ENCODE assay signal across 9 cellular contexts in genomic region chr1:226654046-226654445, GRCh38.
DNase-seq lines count a peak whose midpoint lies in the region; ATAC-seq, FAIRE-seq and TF ChIP-seq lines count a peak whose summit lies in the region.
"Had no signal": no experiment of that assay in that cellular context is flagged by ENCODE, and none has a peak within 500 bp of the region (broad histone marks: within the 10 kb centered on the region; RNA-seq: fewer than 3 reads in every experiment).

No MANE protein-coding gene starts in this region.

- TF ChIP-seq EP300 in upper lobe of left lung (IDR thresholded peaks at IDR 0.05): no peak

- intact Hi-C loops in activated CD4-positive, alpha-beta T cell treated with anti-CD3 and anti-CD28 coated beads, Interleukin-2, amount 10 ng/mL, durations not matched to agents 24 days and 14 days (cut with micrococcal nuclease): loop anchor here (1.0 kb wide), 1 partner anchor 9 kb away; no protein-coding TSS in a partner anchor

- H3K36me3 Mint-ChIP-seq in activated CD4-positive, alpha-beta T cell treated with anti-CD3 and anti-CD28 coated beads, Interleukin-2, amount 10 ng/mL, durations not matched to agents 24 days and 14 days (ENCODE audit: low read depth): peaks cover 15% of the 10 kb centered on the region

- no peaks in the 10 kb centered on the region for H3K9me3 Mint-ChIP-seq in activated CD4-positive, alpha-beta T cell treated with anti-CD3 and anti-CD28 coated beads, Interleukin-2, amount 10 ng/mL, durations not matched to agents 24 days and 14 days

- 43 to 57% (median 54%) methylated on average over 7 of the region's 7 CpGs for WGBS in small intestine, 3 donors
- WGBS in upper lobe of left lung, 2 donors: 24 to 25% methylated on average over 7 of the region's 7 CpGs

- FAIRE-seq in small intestine (lab: Jason Lieb, UNC): no peak
- FAIRE-seq: A549 had no signal

- ATAC-seq in GM18498 (IDR thresholded peaks at IDR 0.05; ENCODE audit: unreplicated experiment) (no peak), upper lobe of left lung (ENCODE audit: low FRiP score in 2 of 2) (no peak)
- ATAC-seq: A549 had no signal

- no peaks in the 10 kb centered on the region for H3K36me3 ChIP-seq in small intestine (ENCODE audit: control insufficient read depth in 2 of 2, insufficient read depth in 2 of 2, low read length in 2 of 2)
- H3K36me3 ChIP-seq in upper lobe of left lung: no peaks in the 10 kb centered on the region

- in situ Hi-C loops in GM13977 (cut with MboI; ENCODE audit: low pct_unique_long_range_greater_than_20kb, low sequenced_read_pairs, unreplicated experiment): no loop called here

- H3K4me1 ChIP-seq in small intestine (ENCODE audit: control insufficient read depth in 2 of 2, insufficient read depth in 1 of 2, low read depth in 1 of 2, low read length in 1 of 2) (peaks cover 0 to 19% of the 10 kb centered on the region in 2 donors), upper lobe of left lung (peaks cover 53 to 72% (median 63%) of the 10 kb centered on the region in 4 donors)

- no peaks in the 10 kb centered on the region for H3K9me3 ChIP-seq in small intestine (ENCODE audit: control insufficient read depth, low read depth)
- H3K9me3 ChIP-seq in upper lobe of left lung: no peaks in the 10 kb centered on the region
- H3K9me3 ChIP-seq: A549 had no signal

- TF ChIP-seq CTCF in GM13977 (IDR thresholded peaks at IDR 0.05; ENCODE audit: extremely low read depth, insufficient read depth, missing control alignments) (no peak), upper lobe of left lung (IDR thresholded peaks at IDR 0.05) (no peak)

- peaks cover 73% of the 10 kb centered on the region for H3K4me1 Mint-ChIP-seq in activated CD4-positive, alpha-beta T cell treated with anti-CD3 and anti-CD28 coated beads, Interleukin-2, amount 10 ng/mL, durations not matched to agents 24 days and 14 days

- H3K27me3 ChIP-seq in small intestine (ENCODE audit: control insufficient read depth in 2 of 2, insufficient read depth in 2 of 2, low read length in 2 of 2) (no peaks in the 10 kb centered on the region), upper lobe of left lung (no peaks in the 10 kb centered on the region)

- peak; percentile 72 for DNase-seq in activated CD4-positive, alpha-beta T cell treated with anti-CD3 and anti-CD28 coated beads, Interleukin-2, amount 10 ng/mL, durations not matched to agents 24 days and 14 days
- DNase-seq in activated CD4-positive, alpha-beta T cell treated with anti-CD3 and anti-CD28 coated beads, Interleukin-2, amount 50 U/mL, for 48 hours: no peak
- DNase-seq in SW480 (ENCODE audit: low spot score) (peak; percentile 65), hepatic stellate cell (ENCODE audit: low spot score) (peak; percentile 55), small intestine (no peak), GM13977 (ENCODE audit: low spot score) (no peak), upper lobe of left lung (no peak)

- H3K27me3 Mint-ChIP-seq in activated CD4-positive, alpha-beta T cell treated with anti-CD3 and anti-CD28 coated beads, Interleukin-2, amount 10 ng/mL, durations not matched to agents 24 days and 14 days: no peaks in the 10 kb centered on the region

- no peak for TF ChIP-seq POLR2A in upper lobe of left lung (IDR thresholded peaks at IDR 0.05)

- H3K27ac Mint-ChIP-seq in activated CD4-positive, alpha-beta T cell treated with anti-CD3 and anti-CD28 coated beads, Interleukin-2, amount 10 ng/mL, durations not matched to agents 24 days and 14 days: peak overlapping the region; percentile 88

- H3K4me3 Mint-ChIP-seq in activated CD4-positive, alpha-beta T cell treated with anti-CD3 and anti-CD28 coated beads, Interleukin-2, amount 10 ng/mL, durations not matched to agents 24 days and 14 days: peak overlapping the region; percentile 83

- H3K4me3 ChIP-seq in small intestine (ENCODE audit: low read depth in 1 of 2, low read length in 2 of 2): no peak overlapping the region
- no peak overlapping the region for H3K4me3 ChIP-seq in upper lobe of left lung
- H3K4me3 ChIP-seq: A549 had no signal

- peak overlapping the region; percentile 21 to 86 for H3K27ac ChIP-seq in small intestine (ENCODE audit: low read depth in 1 of 2, low read length in 1 of 2)
- peak overlapping the region in 2 of 4 donors; percentile 71 to 81 for H3K27ac ChIP-seq in upper lobe of left lung
- H3K27ac ChIP-seq: A549 had no signal

Comparison
In these comparisons a context has a peak if more than half of its experiments do, and no peak if none do; other contexts are left out.
1. DNase-seq: peak in activated CD4-positive, alpha-beta T cell treated with anti-CD3 and anti-CD28 coated beads, Interleukin-2, amount 10 ng/mL, durations not matched to agents 24 days and 14 days (single experiment), SW480 (single experiment) and hepatic stellate cell (single experiment); none in activated CD4-positive, alpha-beta T cell treated with anti-CD3 and anti-CD28 coated beads, Interleukin-2, amount 50 U/mL, for 48 hours (0 of 2), small intestine (single experiment), GM13977 (single experiment) and upper lobe of left lung (0 of 2).